20 cellular contexts compared by ENCODE assay signal in genomic region chr6:129866688-129867087, GRCh38. TPM values are rescaled to one million over a fixed set of nuclear protein-coding genes. Genes with fewer than 3 reads are reported as not detected.
DNase-seq lines count a peak whose midpoint lies in the region; ATAC-seq, FAIRE-seq and TF ChIP-seq lines count a peak whose summit lies in the region.
"Had no signal": no experiment of that assay in that cellular context is flagged by ENCODE, and none has a peak within 500 bp of the region (broad histone marks: within the 10 kb centered on the region; RNA-seq: fewer than 3 reads in every experiment).

No MANE protein-coding gene starts in this region.

- no peaks in the 10 kb centered on the region for H3K79me2 ChIP-seq in GM23338 (replicated peaks; ENCODE audit: insufficient read depth)
- H3K79me2 ChIP-seq in GM12878 (ENCODE audit: control insufficient read depth, insufficient read depth, low read length): no peaks in the 10 kb centered on the region

- CTCF ChIA-PET in GM12878 (lab: Yijun Ruan, JAX): no interaction called here

- H3K9me2 ChIP-seq in GM23338 (ENCODE audit: insufficient read depth): no peaks in the 10 kb centered on the region

- DNase-seq in GM23338 (ENCODE audit: low spot score): no peak
- DNase-seq in GM12878 (ENCODE audit: low read depth, low spot score): no peak
- DNase-seq in medulla oblongata (ENCODE audit: extremely low spot score): peak; percentile 10
- DNase-seq in glomerular visceral epithelial cell (ENCODE audit: extremely low spot score): no peak
- no peak for DNase-seq in activated CD4-positive, alpha-beta T cell treated with anti-CD3 and anti-CD28 coated beads, Interleukin-2, amount 10 ng/mL, durations not matched to agents 24 days and 14 days
- DNase-seq in pons (ENCODE audit: low spot score): no peak
- DNase-seq: BE2C; CD4-positive, alpha-beta memory T cell; DMS79 treated with DMSO at 0.1 percent for 48 hours; EL; HFFc6 had no signal

- no peak overlapping the region for H3K4me3 Mint-ChIP-seq in GM23338
- H3K4me3 Mint-ChIP-seq in activated CD4-positive, alpha-beta T cell treated with anti-CD3 and anti-CD28 coated beads, Interleukin-2, amount 10 ng/mL, durations not matched to agents 24 days and 14 days: no peak overlapping the region
- H3K4me3 Mint-ChIP-seq: CD4-positive, alpha-beta memory T cell; HFFc6; IgD-negative memory B cell had no signal

- RAD21 ChIA-PET in GM12878 (lab: Charles Lee; ENCODE audit: unreplicated experiment): no interaction called here

- H3K27ac Mint-ChIP-seq in GM23338: 0 out of 2 replicates have a peak overlapping the region, but pooled peaks have one; percentile 3
- H3K27ac Mint-ChIP-seq in activated CD4-positive, alpha-beta T cell treated with anti-CD3 and anti-CD28 coated beads, Interleukin-2, amount 10 ng/mL, durations not matched to agents 24 days and 14 days: no peak overlapping the region
- H3K27ac Mint-ChIP-seq: CD4-positive, alpha-beta memory T cell; HFFc6 had no signal

- H2AFZ ChIP-seq in GM23338: no peak overlapping the region
- H2AFZ ChIP-seq in GM12878 (ENCODE audit: control insufficient read depth, low read depth, low read length): no peak overlapping the region

- H3K4me3 ChIP-seq in GM23338 (no peak overlapping the region), GM12878 (no peak overlapping the region)
- H3K4me3 ChIP-seq: A549, HAP-1 had no signal

- no peaks in the 10 kb centered on the region for H3F3A ChIP-seq in GM23338 (replicated peaks; ENCODE audit: low read depth)

- BruUV-seq in GM12878 (replicated peaks; lab: Mats Ljungman, UMichigan): no TSS peak

- 0 out of 2 replicates have a peak overlapping the region, but pooled peaks have one; percentile 9 for H3K4me2 ChIP-seq in GM23338
- H3K4me2 ChIP-seq in GM12878 (ENCODE audit: control insufficient read depth, insufficient read depth): no peak overlapping the region
- H3K4me2 ChIP-seq: A549 had no signal

- FAIRE-seq in GM12878 (lab: Jason Lieb, UNC): no peak
- FAIRE-seq: A549, G401.6, H1 had no signal

- WGBS in GM12878 (ENCODE audit: insufficient coverage, insufficient replicate concordance, low lambda C conversion rate, missing lambda C conversion rate): 59% methylated on average over 2 of the region's 2 CpGs

- H3K4me1 ChIP-seq in GM23338 (ENCODE audit: insufficient read depth): peaks cover 13% of the 10 kb centered on the region
- H3K4me1 ChIP-seq in GM12878 (ENCODE audit: control insufficient read depth, insufficient read depth, low read length): no peaks in the 10 kb centered on the region; the same call in 1 of the 2 replicates
- H3K4me1 ChIP-seq: A549, BE2C, HAP-1 had no signal

- H3K9me3 ChIP-seq in GM12878 (replicated peaks; ENCODE audit: control insufficient read depth, insufficient read depth, low read length): no peaks in the 10 kb centered on the region
- H3K9me3 ChIP-seq: A549, BE2C, HAP-1 had no signal

- H3K27me3 ChIP-seq in GM23338 (ENCODE audit: insufficient read depth) (no peaks in the 10 kb centered on the region), GM12878 (replicated peaks in 1 of 2; ENCODE audit: control insufficient read depth in 2 of 2, insufficient read depth in 2 of 2, low read length in 1 of 2) (no peaks in the 10 kb centered on the region)
- H3K27me3 ChIP-seq: BE2C had no signal

- in situ Hi-C loops in GM12878 (cut with MboI): no loop called here

- H3K27me3 Mint-ChIP-seq in GM23338 (ENCODE audit: insufficient read depth, low read depth, poor library complexity): no peaks in the 10 kb centered on the region
- no peaks in the 10 kb centered on the region for H3K27me3 Mint-ChIP-seq in activated CD4-positive, alpha-beta T cell treated with anti-CD3 and anti-CD28 coated beads, Interleukin-2, amount 10 ng/mL, durations not matched to agents 24 days and 14 days
- H3K27me3 Mint-ChIP-seq: CD4-positive, alpha-beta memory T cell; IgD-negative memory B cell had no signal

- no peak overlapping the region for H3K27ac ChIP-seq in GM23338 (ENCODE audit: low read depth)
- no peak overlapping the region for H3K27ac ChIP-seq in GM12878 (ENCODE audit: control insufficient read depth, insufficient read depth)
- H3K27ac ChIP-seq: A549, C4-2B had no signal

- peaks cover 18% of the 10 kb centered on the region; the same call in 2 of the 3 replicates for H3K4me1 Mint-ChIP-seq in GM23338
- H3K4me1 Mint-ChIP-seq in activated CD4-positive, alpha-beta T cell treated with anti-CD3 and anti-CD28 coated beads, Interleukin-2, amount 10 ng/mL, durations not matched to agents 24 days and 14 days: no peaks in the 10 kb centered on the region

- TF ChIP-seq EP300 in GM12878 (IDR thresholded peaks at IDR 0.05; ENCODE audit: borderline replicate concordance in 1 of 2, control insufficient read depth in 1 of 2, low read depth in 2 of 2, low read length in 2 of 2): 0 out of 4 replicates have a peak, but pooled peaks of 1 of the 2 experiments have one; percentile 10

- H4K20me1 ChIP-seq in GM23338 (replicated peaks; ENCODE audit: insufficient read depth) (no peaks in the 10 kb centered on the region), GM12878 (ENCODE audit: control insufficient read depth, insufficient read depth) (no peaks in the 10 kb centered on the region)

- no peak for TF ChIP-seq RAD21 in GM12878 (IDR thresholded peaks at IDR 0.05; ENCODE audit: insufficient read depth, low read depth, low read length)

- no peak overlapping the region for H3K9ac ChIP-seq in GM12878 (ENCODE audit: control insufficient read depth, insufficient read depth, low read length)

- no peaks in the 10 kb centered on the region for H3K36me3 Mint-ChIP-seq in GM23338 (ENCODE audit: low read depth)
- H3K36me3 Mint-ChIP-seq in activated CD4-positive, alpha-beta T cell treated with anti-CD3 and anti-CD28 coated beads, Interleukin-2, amount 10 ng/mL, durations not matched to agents 24 days and 14 days (ENCODE audit: low read depth): no peaks in the 10 kb centered on the region
- H3K36me3 Mint-ChIP-seq: CD4-positive, alpha-beta memory T cell; IgD-negative memory B cell had no signal

- peaks cover 3% of the 10 kb centered on the region; the same call in 1 of the 3 replicates for H3K9me3 Mint-ChIP-seq in GM23338
- H3K9me3 Mint-ChIP-seq in activated CD4-positive, alpha-beta T cell treated with anti-CD3 and anti-CD28 coated beads, Interleukin-2, amount 10 ng/mL, durations not matched to agents 24 days and 14 days: no peaks in the 10 kb centered on the region
- H3K9me3 Mint-ChIP-seq: HFFc6 had no signal

- TF ChIP-seq CTCF in GM23338 (conservative IDR thresholded peaks at IDR 0.05; ENCODE audit: low read depth in 2 of 2) (no peak), GM12878 (IDR thresholded peaks at IDR 0.05 in 2 of 3, conservative IDR thresholded peaks at IDR 0.05 in 1 of 3; ENCODE audit: control insufficient read depth in 2 of 3, extremely low read depth in 1 of 3, insufficient read depth in 1 of 3, low read depth in 3 of 3, low read length in 3 of 3) (no peak)

- POLR2A ChIA-PET in GM12878 (lab: Charles Lee): no interaction called here

- ATAC-seq in GM23338 (no peak), GM12878 (peak; percentile 87), GM18873 (IDR thresholded peaks at IDR 0.05; ENCODE audit: low FRiP score, unreplicated experiment) (no peak)
- ATAC-seq: A549 had no signal

- intact Hi-C loops in GM12878 (cut with micrococcal nuclease; ENCODE audit: unreplicated experiment): no loop called here
- intact Hi-C loops in activated CD4-positive, alpha-beta T cell treated with anti-CD3 and anti-CD28 coated beads, Interleukin-2, amount 10 ng/mL, durations not matched to agents 24 days and 14 days (cut with micrococcal nuclease): no loop called here

- SMC1A ChIA-PET in GM12878 (lab: Charles Lee; ENCODE audit: uncharacterized antibody, unreplicated experiment): interaction anchor here (0.6 kb wide), 1 partner anchor 18 kb away, joined by 3 read pairs; no protein-coding TSS in a partner anchor

- H3K36me3 ChIP-seq in GM23338 (ENCODE audit: insufficient read depth): peaks cover 3% of the 10 kb centered on the region
- H3K36me3 ChIP-seq in GM12878 (ENCODE audit: control insufficient read depth in 2 of 2, insufficient read depth in 2 of 2, low read length in 1 of 2): no peaks in the 10 kb centered on the region
- H3K36me3 ChIP-seq: BE2C, HAP-1 had no signal

- no peak for TF ChIP-seq POLR2A in GM12878 (IDR thresholded peaks at IDR 0.05; ENCODE audit: low read depth, low read length)

RNA-seq across cellular contexts. Expression of gene TMEM244, which starts 5.6 kb away (rescaled TPM):
- not detected in 2 replicates for total RNA-seq in GM23338 (2014; rRNA removed; shearing (Covaris generic))
- not detected in 2 replicates for polyA plus RNA-seq in GM23338 (2016; fragmentation: Nextera tagmentation; extraction: Ambion mirVana)
- total RNA-seq in GM12878 (2013; cell fraction: nucleolus; rRNA removed): not detected in 2 replicates
- not detected in 2 replicates for total RNA-seq in GM12878 (2014; rRNA removed)
- not detected in 2 replicates for total RNA-seq in GM12878 (2014; rRNA removed; fragmentation: Illumina TruSeq; extraction: Trizol)
- not detected in 2 replicates for total RNA-seq in GM12878 (2021)
- polyA plus RNA-seq in GM12878 (2011; ENCODE audit: low read depth): not detected
- polyA plus RNA-seq in GM12878 (2011; rRNA removed): 0.14 and 0.23 TPM in 2 replicates
- 0.24 TPM in 1 of 2 replicates, not detected in the other for polyA plus RNA-seq in GM12878 (2011; cell fraction: cytosol; rRNA removed)
- not detected in 2 replicates for polyA plus RNA-seq in GM12878 (2011; cell fraction: nucleus; rRNA removed)
- polyA plus RNA-seq in GM12878 (2012): not detected in 2 replicates
- not detected in 2 replicates for polyA plus RNA-seq in GM12878 (2014; fragmentation: Illumina TruSeq; extraction: Trizol)
- not detected for polyA plus RNA-seq in GM12878 (2014; fragmentation: Nextera tagmentation; extraction: Ambion mirVana)
- polyA plus RNA-seq in GM12878 (2014; rRNA removed): not detected in 2 replicates
- not detected for polyA plus RNA-seq in GM12878 (2016; fragmentation: Nextera tagmentation; extraction: Ambion mirVana)
- polyA minus RNA-seq in GM12878 (2011; rRNA and poly(A)+ RNA removed): not detected in 2 replicates
- polyA minus RNA-seq in GM12878 (2011; cell fraction: cytosol; rRNA and poly(A)+ RNA removed): not detected in 2 replicates
- polyA minus RNA-seq in GM12878 (2011; cell fraction: nucleus; rRNA and poly(A)+ RNA removed): not detected in 2 replicates
- not detected in 2 replicates for total RNA-seq in activated CD4-positive, alpha-beta T cell treated with anti-CD3 and anti-CD28 coated beads, Interleukin-2, amount 10 ng/mL, durations not matched to agents 24 days and 14 days
- total RNA-seq: H1, HFFc6, HT1080 had no signal
- polyA plus RNA-seq: A549, AG04450, H1 had no signal
